In genomic region chr18:42545825-42546224, GRCh38 we compare ENCODE assay signal across 16 cellular contexts.
A peak's percentile ranks its signal among the peaks of the same experiment; 100 is the strongest.
DNase-seq lines count a peak whose midpoint lies in the region; ATAC-seq and TF ChIP-seq lines count a peak whose summit lies in the region.
"Had no signal": no experiment of that assay in that cellular context is flagged by ENCODE, and none has a peak within 500 bp of the region (broad histone marks: within the 10 kb centered on the region; RNA-seq: fewer than 3 reads in every experiment).

No MANE protein-coding gene starts in this region.

- H3K27me3 Mint-ChIP-seq in activated CD4-positive, alpha-beta T cell treated with anti-CD3 and anti-CD28 coated beads, Interleukin-2, amount 10 ng/mL, durations not matched to agents 24 days and 14 days, result no peaks in the 10 kb centered on the region
- H3K27me3 Mint-ChIP-seq: activated naive CD4-positive, alpha-beta T cell treated with anti-CD3 and anti-CD28 coated beads, Interleukin-2, amount 50 U/mL, for 24 hours had no signal

- no peak overlapping the region for H3K4me3 Mint-ChIP-seq in activated CD4-positive, alpha-beta T cell treated with anti-CD3 and anti-CD28 coated beads, Interleukin-2, amount 10 ng/mL, durations not matched to agents 24 days and 14 days
- H3K4me3 Mint-ChIP-seq: activated naive CD4-positive, alpha-beta T cell treated with anti-CD3 and anti-CD28 coated beads, Interleukin-2, amount 50 U/mL, for 24 hours; stimulated activated effector memory CD8-positive, alpha-beta T cell treated with anti-CD3 and anti-CD28 coated beads, Interleukin-12 subunit alpha, Interleukin-12 subunit beta, amount 100 ng/mL, for 72 hours had no signal

- H3K4me1 ChIP-seq in GM23248 (ENCODE audit: insufficient read depth) (peaks cover 7% of the 10 kb centered on the region), Panc1 (ENCODE audit: control insufficient read depth, insufficient read depth, low read length) (no peaks in the 10 kb centered on the region)
- H3K4me1 ChIP-seq: sigmoid colon had no signal

- no peaks in the 10 kb centered on the region for H3K79me2 ChIP-seq in GM23248 (ENCODE audit: insufficient read depth)

- no peaks in the 10 kb centered on the region for H3K9me3 Mint-ChIP-seq in activated CD4-positive, alpha-beta T cell treated with anti-CD3 and anti-CD28 coated beads, Interleukin-2, amount 10 ng/mL, durations not matched to agents 24 days and 14 days
- H3K9me3 Mint-ChIP-seq: activated naive CD4-positive, alpha-beta T cell treated with anti-CD3 and anti-CD28 coated beads, Interleukin-2, amount 50 U/mL, for 24 hours had no signal

- no peaks in the 10 kb centered on the region for H4K20me1 ChIP-seq in GM23248 (ENCODE audit: insufficient read depth)

- intact Hi-C loops in Panc1 (cut with micrococcal nuclease; ENCODE audit: unreplicated experiment), result no loop called here
- intact Hi-C loops in activated CD4-positive, alpha-beta T cell treated with anti-CD3 and anti-CD28 coated beads, Interleukin-2, amount 10 ng/mL, durations not matched to agents 24 days and 14 days (cut with micrococcal nuclease), result no loop called here

- H2AFZ ChIP-seq in GM23248, result no peak overlapping the region

- H3F3A ChIP-seq in GM23248 (ENCODE audit: insufficient read depth), result no peaks in the 10 kb centered on the region

- POLR2A ChIA-PET in Panc1 (lab: Charles Lee), result no interaction called here

- WGBS in GM23248 (ENCODE audit: low coverage in 1 of 2, low lambda C conversion rate in 2 of 2, missing lambda C conversion rate in 2 of 2), 2 experiments, result 12 to 20% methylated on average over 5 of the region's 5 CpGs

- no peaks in the 10 kb centered on the region for H3K4me1 Mint-ChIP-seq in activated CD4-positive, alpha-beta T cell treated with anti-CD3 and anti-CD28 coated beads, Interleukin-2, amount 10 ng/mL, durations not matched to agents 24 days and 14 days
- H3K4me1 Mint-ChIP-seq: activated naive CD4-positive, alpha-beta T cell treated with anti-CD3 and anti-CD28 coated beads, Interleukin-2, amount 50 U/mL, for 24 hours; stimulated activated effector memory CD8-positive, alpha-beta T cell treated with anti-CD3 and anti-CD28 coated beads, Interleukin-12 subunit alpha, Interleukin-12 subunit beta, amount 100 ng/mL, for 72 hours had no signal

- no peak overlapping the region for H3K4me3 ChIP-seq in GM23248
- no peak overlapping the region for H3K4me3 ChIP-seq in Panc1 (ENCODE audit: low read depth in 2 of 2, low read length in 2 of 2)
- H3K4me3 ChIP-seq in choroid plexus epithelial cell (ENCODE audit: low read depth, low read length), result no peak overlapping the region
- H3K4me3 ChIP-seq: sigmoid colon had no signal

- H3K27me3 ChIP-seq in GM23248 (replicated peaks; ENCODE audit: insufficient read depth) (no peaks in the 10 kb centered on the region), Panc1 (ENCODE audit: control insufficient read depth, insufficient read depth, low read length) (no peaks in the 10 kb centered on the region)
- H3K27me3 ChIP-seq: neutrophil, sigmoid colon had no signal

- H3K27ac ChIP-seq in GM23248, result no peak overlapping the region
- no peak overlapping the region for H3K27ac ChIP-seq in Panc1 (ENCODE audit: low read length)
- H3K27ac ChIP-seq: C4-2B, neutrophil, sigmoid colon had no signal

- H3K9me3 ChIP-seq in GM23248 (ENCODE audit: low read depth), result no peaks in the 10 kb centered on the region
- no peaks in the 10 kb centered on the region for H3K9me3 ChIP-seq in Panc1 (ENCODE audit: control insufficient read depth, insufficient read depth, low read depth, low read length)
- H3K9me3 ChIP-seq: neutrophil, sigmoid colon had no signal

- no peaks in the 10 kb centered on the region for H3K36me3 ChIP-seq in GM23248 (ENCODE audit: low read depth)
- no peaks in the 10 kb centered on the region for H3K36me3 ChIP-seq in Panc1 (ENCODE audit: control insufficient read depth, insufficient read depth, low read length)
- H3K36me3 ChIP-seq: neutrophil, sigmoid colon had no signal

- BruUV-seq in Panc1 (replicated peaks; lab: Mats Ljungman, UMichigan), result no TSS peak

- ATAC-seq in Panc1 (no peak), GM21529 (IDR thresholded peaks at IDR 0.05; ENCODE audit: unreplicated experiment) (no peak), HG02852 (IDR thresholded peaks at IDR 0.05; ENCODE audit: unreplicated experiment) (no peak)
- ATAC-seq: stimulated activated effector memory CD8-positive, alpha-beta T cell treated with anti-CD3 and anti-CD28 coated beads, Interleukin-12 subunit alpha, Interleukin-12 subunit beta, amount 100 ng/mL, for 72 hours had no signal

- no peaks in the 10 kb centered on the region for H3K9me2 ChIP-seq in GM23248 (ENCODE audit: insufficient read depth)

- H3K4me2 ChIP-seq in GM23248 (ENCODE audit: unreplicated experiment), result no peak overlapping the region

- CTCF ChIA-PET in Panc1 (lab: Charles Lee), result no interaction called here

- no peak overlapping the region for H3K9ac ChIP-seq in GM23248

- H3K27ac Mint-ChIP-seq in activated CD4-positive, alpha-beta T cell treated with anti-CD3 and anti-CD28 coated beads, Interleukin-2, amount 10 ng/mL, durations not matched to agents 24 days and 14 days, result no peak overlapping the region
- H3K27ac Mint-ChIP-seq: activated naive CD4-positive, alpha-beta T cell treated with anti-CD3 and anti-CD28 coated beads, Interleukin-2, amount 50 U/mL, for 24 hours; stimulated activated effector memory CD8-positive, alpha-beta T cell treated with anti-CD3 and anti-CD28 coated beads, Interleukin-12 subunit alpha, Interleukin-12 subunit beta, amount 100 ng/mL, for 72 hours had no signal

- in situ Hi-C loops in GM23248 (cut with MboI) (no loop called here), Panc1 (cut with HindIII; ENCODE audit: low pct_unique_long_range_greater_than_20kb, low sequenced_read_pairs) (no loop called here)

- DNase-seq in GM23248, result peak; percentile 76
- DNase-seq in Panc1 (ENCODE audit: low read depth, low spot score), result peak; percentile 64
- DNase-seq in choroid plexus epithelial cell (ENCODE audit: low read depth), result peak; percentile 30
- DNase-seq in renal cortical epithelial cell (ENCODE audit: low read depth), result peak; percentile 95
- DNase-seq in activated CD4-positive, alpha-beta T cell treated with anti-CD3 and anti-CD28 coated beads, Interleukin-2, amount 10 ng/mL, durations not matched to agents 24 days and 14 days, result no peak
- DNase-seq in NCI-H510A treated with DMSO at 0.1 percent for 48 hours (lab: John Stamatoyannopoulos, UW), result no peak
- DNase-seq: activated CD4-positive, CD25-positive, alpha-beta regulatory T cell; NCI-H2171; sigmoid colon; stimulated activated CD4-positive, alpha-beta T cell treated with anti-CD3 and anti-CD28 coated beads, Interleukin-4, amount 100 ng/mL, for 4 hours had no signal

- H3K36me3 Mint-ChIP-seq in activated CD4-positive, alpha-beta T cell treated with anti-CD3 and anti-CD28 coated beads, Interleukin-2, amount 10 ng/mL, durations not matched to agents 24 days and 14 days (ENCODE audit: low read depth), result no peaks in the 10 kb centered on the region
- H3K36me3 Mint-ChIP-seq: activated naive CD4-positive, alpha-beta T cell treated with anti-CD3 and anti-CD28 coated beads, Interleukin-2, amount 50 U/mL, for 24 hours; stimulated activated effector memory CD8-positive, alpha-beta T cell treated with anti-CD3 and anti-CD28 coated beads, Interleukin-12 subunit alpha, Interleukin-12 subunit beta, amount 100 ng/mL, for 72 hours had no signal

- TF ChIP-seq CTCF in Panc1 (IDR thresholded peaks at IDR 0.05) (no peak), choroid plexus epithelial cell (conservative IDR thresholded peaks at IDR 0.05; ENCODE audit: low read depth, low read length) (no peak)

Comparison
In these comparisons a context has a peak if more than half of its experiments do, and no peak if none do; other contexts are left out.
1. DNase-seq: peak in GM23248 (single experiment), Panc1 (single experiment), choroid plexus epithelial cell (single experiment) and renal cortical epithelial cell (single experiment); none in activated CD4-positive, alpha-beta T cell treated with anti-CD3 and anti-CD28 coated beads, Interleukin-2, amount 10 ng/mL, durations not matched to agents 24 days and 14 days (single experiment) and NCI-H510A treated with DMSO at 0.1 percent for 48 hours (single experiment).